ENCODE assay signal across 13 cellular contexts in genomic region chr20:23396961-23397620, GRCh38. TPM values are rescaled to one million over a fixed set of nuclear protein-coding genes. Genes with fewer than 3 reads are reported as not detected.
DNase-seq lines count a peak whose midpoint lies in the region; ATAC-seq and TF ChIP-seq lines count a peak whose summit lies in the region.
"Had no signal": no experiment of that assay in that cellular context is flagged by ENCODE, and none has a peak within 500 bp of the region (broad histone marks: within the 10 kb centered on the region; RNA-seq: fewer than 3 reads in every experiment).

No MANE protein-coding gene starts in this region.

- H3K4me3 Mint-ChIP-seq in CD4-positive, CD25-positive, alpha-beta regulatory T cell: no peak overlapping the region
- no peak overlapping the region for H3K4me3 Mint-ChIP-seq in HFFc6
- peak overlapping the region; percentile 57 for H3K4me3 Mint-ChIP-seq in activated T-helper 17 cell treated with anti-CD3 and anti-CD28 coated beads, Interleukin-2, amount 50 U/mL, for 72 hours
- H3K4me3 Mint-ChIP-seq in Calu3 (ENCODE audit: low read depth, unreplicated experiment): no peak overlapping the region

- no TSS peak for BruUV-seq in Calu3 (replicated peaks; lab: Mats Ljungman, UMichigan)

- TF ChIP-seq POLR2A in suprapubic skin (IDR thresholded peaks at IDR 0.05): no peak

- no peak for ATAC-seq in CD4-positive, CD25-positive, alpha-beta regulatory T cell (ENCODE audit: low read depth in 2 of 2)
- no peak for ATAC-seq in activated T-helper 17 cell treated with anti-CD3 and anti-CD28 coated beads, Interleukin-2, amount 50 U/mL, for 72 hours (replicated peaks)
- ATAC-seq in sciatic nerve: no peak
- ATAC-seq: Panc1 had no signal

- H3K9me3 ChIP-seq in CD4-positive, CD25-positive, alpha-beta regulatory T cell (ENCODE audit: control insufficient read depth in 2 of 2, low read length in 2 of 2): no peaks in the 10 kb centered on the region
- no peaks in the 10 kb centered on the region for H3K9me3 ChIP-seq in suprapubic skin
- H3K9me3 ChIP-seq: sigmoid colon, testis had no signal

- no peak overlapping the region for H3K4me3 ChIP-seq in CD4-positive, CD25-positive, alpha-beta regulatory T cell (ENCODE audit: low read depth, low read length)
- H3K4me3 ChIP-seq in fibroblast of the aortic adventitia (ENCODE audit: low read depth, low read length) (no peak overlapping the region), suprapubic skin (no peak overlapping the region)
- H3K4me3 ChIP-seq: sigmoid colon, testis had no signal

- H3K36me3 ChIP-seq in CD4-positive, CD25-positive, alpha-beta regulatory T cell (ENCODE audit: control insufficient read depth, insufficient read depth, low read length): peaks cover 42% of the 10 kb centered on the region
- peaks cover 31% of the 10 kb centered on the region for H3K36me3 ChIP-seq in suprapubic skin

- no peak for DNase-seq in CD4-positive, CD25-positive, alpha-beta regulatory T cell
- DNase-seq in HFFc6 (no peak), fibroblast of the aortic adventitia (ENCODE audit: low read depth) (peak; percentile 14), suprapubic skin (ENCODE audit: low spot score in 2 of 2) (no peak), sciatic nerve (ENCODE audit: low spot score) (no peak), Calu3 (no peak)
- DNase-seq: sigmoid colon; stimulated activated CD4-positive, alpha-beta T cell treated with anti-CD3 and anti-CD28 coated beads, Interleukin-2, amount 100 ng/mL, for 48 hours; testis had no signal

- H3K27ac Mint-ChIP-seq in CD4-positive, CD25-positive, alpha-beta regulatory T cell: peak overlapping the region in 2 of 3 donors; percentile 12 to 65
- H3K27ac Mint-ChIP-seq in HFFc6: peak overlapping the region; percentile 87; the same call in 1 of the 2 replicates
- H3K27ac Mint-ChIP-seq in activated T-helper 17 cell treated with anti-CD3 and anti-CD28 coated beads, Interleukin-2, amount 50 U/mL, for 72 hours: no peak overlapping the region
- H3K27ac Mint-ChIP-seq in Calu3 (ENCODE audit: unreplicated experiment): no peak overlapping the region

- WGBS in suprapubic skin: 59% methylated on average over 5 of the region's 5 CpGs

- no peak for TF ChIP-seq EP300 in suprapubic skin (IDR thresholded peaks at IDR 0.05)

- no peaks in the 10 kb centered on the region for H3K27me3 Mint-ChIP-seq in CD4-positive, CD25-positive, alpha-beta regulatory T cell
- H3K27me3 Mint-ChIP-seq in HFFc6 (ENCODE audit: insufficient read depth): no peaks in the 10 kb centered on the region; the same call in 1 of the 2 replicates
- H3K27me3 Mint-ChIP-seq in activated T-helper 17 cell treated with anti-CD3 and anti-CD28 coated beads, Interleukin-2, amount 50 U/mL, for 72 hours: no peaks in the 10 kb centered on the region
- H3K27me3 Mint-ChIP-seq in Calu3 (ENCODE audit: unreplicated experiment): no peaks in the 10 kb centered on the region

- H3K9me3 Mint-ChIP-seq in CD4-positive, CD25-positive, alpha-beta regulatory T cell: no peaks in the 10 kb centered on the region
- H3K9me3 Mint-ChIP-seq in HFFc6: no peaks in the 10 kb centered on the region
- no peaks in the 10 kb centered on the region for H3K9me3 Mint-ChIP-seq in activated T-helper 17 cell treated with anti-CD3 and anti-CD28 coated beads, Interleukin-2, amount 50 U/mL, for 72 hours
- no peaks in the 10 kb centered on the region for H3K9me3 Mint-ChIP-seq in Calu3 (ENCODE audit: low read depth, unreplicated experiment)

- intact Hi-C loops in sciatic nerve (cut with DNase I): no loop called here
- intact Hi-C loops in Calu3 (cut with micrococcal nuclease; ENCODE audit: unreplicated experiment): no loop called here

- H3K36me3 Mint-ChIP-seq in CD4-positive, CD25-positive, alpha-beta regulatory T cell: peaks cover 31% of the 10 kb centered on the region
- H3K36me3 Mint-ChIP-seq in HFFc6 (ENCODE audit: low read depth) (peaks cover 26% of the 10 kb centered on the region), Calu3 (ENCODE audit: insufficient read depth, unreplicated experiment) (no peaks in the 10 kb centered on the region)
- peaks cover 88% of the 10 kb centered on the region for H3K36me3 Mint-ChIP-seq in activated T-helper 17 cell treated with anti-CD3 and anti-CD28 coated beads, Interleukin-2, amount 50 U/mL, for 72 hours (ENCODE audit: low read depth)

- no peaks in the 10 kb centered on the region for H3K27me3 ChIP-seq in CD4-positive, CD25-positive, alpha-beta regulatory T cell (ENCODE audit: control insufficient read depth, insufficient read depth, low read length)
- H3K27me3 ChIP-seq in suprapubic skin: no peaks in the 10 kb centered on the region
- H3K27me3 ChIP-seq: sigmoid colon, testis had no signal

- CTCF ChIA-PET in Calu3 (lab: Charles Lee): no interaction called here

- TF ChIP-seq CTCF in HFFc6 (IDR thresholded peaks at IDR 0.05): no peak
- no peak for TF ChIP-seq CTCF in fibroblast of the aortic adventitia (IDR thresholded peaks at IDR 0.05; ENCODE audit: insufficient read depth, low read length)
- no peak for TF ChIP-seq CTCF in suprapubic skin (IDR thresholded peaks at IDR 0.05)
- TF ChIP-seq CTCF in Calu3 (IDR thresholded peaks at IDR 0.05; ENCODE audit: unreplicated experiment): no peak

- no peak overlapping the region for H3K27ac ChIP-seq in CD4-positive, CD25-positive, alpha-beta regulatory T cell (ENCODE audit: insufficient read depth, low read length, poor library complexity, severe bottlenecking)
- H3K27ac ChIP-seq in suprapubic skin: no peak overlapping the region
- H3K27ac ChIP-seq: epithelial cell of prostate, sigmoid colon, testis had no signal

- peaks cover 9% of the 10 kb centered on the region for H3K4me1 ChIP-seq in CD4-positive, CD25-positive, alpha-beta regulatory T cell (ENCODE audit: control insufficient read depth, insufficient read depth, low read length, poor library complexity, severe bottlenecking)
- H3K4me1 ChIP-seq in suprapubic skin: no peaks in the 10 kb centered on the region

- H3K4me1 Mint-ChIP-seq in CD4-positive, CD25-positive, alpha-beta regulatory T cell: peaks cover 4 to 30% (median 18%) of the 10 kb centered on the region in 4 donors
- H3K4me1 Mint-ChIP-seq in HFFc6 (ENCODE audit: low read depth) (peaks cover 41% of the 10 kb centered on the region), Calu3 (ENCODE audit: low read depth, unreplicated experiment) (no peaks in the 10 kb centered on the region)
- H3K4me1 Mint-ChIP-seq in activated T-helper 17 cell treated with anti-CD3 and anti-CD28 coated beads, Interleukin-2, amount 50 U/mL, for 72 hours: peaks cover 22% of the 10 kb centered on the region

RNA-seq across cellular contexts. Expression of gene NAPB, which starts 24.2 kb away (rescaled TPM):
- total RNA-seq in CD4-positive, CD25-positive, alpha-beta regulatory T cell: 10.6 TPM
- 1 to 10 TPM; 3.6 to 4.8 (median 4.2) TPM for polyA plus RNA-seq in CD4-positive, CD25-positive, alpha-beta regulatory T cell
- total RNA-seq in HFFc6 (2021; fragmentation: NEBNext Ultra II Directional; extraction: Animal tissue kit (Norgen Biotek cat#: 25700)): 1 to 10 TPM; 4.1 to 5.9 (median 5.0) TPM
- 10 to 100 TPM; 11.5 to 14.3 TPM for total RNA-seq in activated T-helper 17 cell treated with anti-CD3 and anti-CD28 coated beads, Interleukin-2, amount 50 U/mL, for 72 hours
- total RNA-seq in fibroblast of the aortic adventitia (ENCODE audit: low replicate concordance): 7.4 and 13.6 TPM in 2 replicates
- 10 to 100 TPM in 1 of 4 donors, 1 to 10 TPM in 3; 6.6 to 21.6 (median 8.9) TPM for total RNA-seq in suprapubic skin
- total RNA-seq in sciatic nerve: 18.7 TPM
- 4.6 and 4.8 TPM in 2 replicates for total RNA-seq in Calu3 (2022)

RNA-seq across cellular contexts. Expression of gene GZF1, which starts 35.1 kb away (rescaled TPM):
- total RNA-seq in CD4-positive, CD25-positive, alpha-beta regulatory T cell: 24.8 TPM
- 1 to 10 TPM; 3.1 to 4.1 (median 3.3) TPM for polyA plus RNA-seq in CD4-positive, CD25-positive, alpha-beta regulatory T cell
- 10 to 100 TPM; 10.5 to 15.9 (median 13.6) TPM for total RNA-seq in HFFc6 (2021; fragmentation: NEBNext Ultra II Directional; extraction: Animal tissue kit (Norgen Biotek cat#: 25700))
- total RNA-seq in activated T-helper 17 cell treated with anti-CD3 and anti-CD28 coated beads, Interleukin-2, amount 50 U/mL, for 72 hours: 1 to 10 TPM; 7.5 to 9.6 TPM
- total RNA-seq in fibroblast of the aortic adventitia (ENCODE audit: low replicate concordance) (11.7 and 12.6 TPM in 2 replicates), suprapubic skin (10 to 100 TPM; 11.1 to 19.1 (median 15.2) TPM), sciatic nerve (15.7 TPM), Calu3 (2022) (4.5 and 5.0 TPM in 2 replicates)

RNA-seq across cellular contexts. Expression of gene CSTL1, which starts 42.4 kb away (rescaled TPM):
- total RNA-seq in CD4-positive, CD25-positive, alpha-beta regulatory T cell: not detected
- not detected for polyA plus RNA-seq in CD4-positive, CD25-positive, alpha-beta regulatory T cell
- total RNA-seq in HFFc6 (2021; fragmentation: NEBNext Ultra II Directional; extraction: Animal tissue kit (Norgen Biotek cat#: 25700)): not detected
- not detected for total RNA-seq in activated T-helper 17 cell treated with anti-CD3 and anti-CD28 coated beads, Interleukin-2, amount 50 U/mL, for 72 hours
- total RNA-seq in fibroblast of the aortic adventitia (ENCODE audit: low replicate concordance): not detected in 2 replicates
- not detected for total RNA-seq in suprapubic skin
- total RNA-seq in sciatic nerve: not detected
- total RNA-seq in Calu3 (2022): not detected in 2 replicates
- total RNA-seq: LHCN-M2, sigmoid colon had no signal
- polyA plus RNA-seq: sigmoid colon had no signal

RNA-seq across cellular contexts. Expression of gene NXT1, which starts 46.5 kb away (rescaled TPM):
- total RNA-seq in CD4-positive, CD25-positive, alpha-beta regulatory T cell: 41.5 TPM
- 10 to 100 TPM; 47.1 to 71.5 (median 56.9) TPM for polyA plus RNA-seq in CD4-positive, CD25-positive, alpha-beta regulatory T cell
- total RNA-seq in HFFc6 (2021; fragmentation: NEBNext Ultra II Directional; extraction: Animal tissue kit (Norgen Biotek cat#: 25700)): 10 to 100 TPM; 14.6 to 19.1 (median 15.9) TPM
- total RNA-seq in activated T-helper 17 cell treated with anti-CD3 and anti-CD28 coated beads, Interleukin-2, amount 50 U/mL, for 72 hours: 10 to 100 TPM; 25.0 to 43.7 TPM
- total RNA-seq in fibroblast of the aortic adventitia (ENCODE audit: low replicate concordance) (11.4 and 30.8 TPM in 2 replicates), suprapubic skin (10 to 100 TPM; 18.3 to 64.5 (median 43.9) TPM), sciatic nerve (15.9 TPM), Calu3 (2022) (7.2 and 7.9 TPM in 2 replicates)

RNA-seq across cellular contexts. Expression of gene CST11, which starts 55.6 kb away (rescaled TPM):
- not detected for total RNA-seq in CD4-positive, CD25-positive, alpha-beta regulatory T cell
- polyA plus RNA-seq in CD4-positive, CD25-positive, alpha-beta regulatory T cell: not detected
- not detected for total RNA-seq in HFFc6 (2021; fragmentation: NEBNext Ultra II Directional; extraction: Animal tissue kit (Norgen Biotek cat#: 25700))
- total RNA-seq in activated T-helper 17 cell treated with anti-CD3 and anti-CD28 coated beads, Interleukin-2, amount 50 U/mL, for 72 hours: not detected
- not detected in 2 replicates for total RNA-seq in fibroblast of the aortic adventitia (ENCODE audit: low replicate concordance)
- total RNA-seq in suprapubic skin: not detected
- not detected for total RNA-seq in sciatic nerve
- total RNA-seq in Calu3 (2022): not detected in 2 replicates
- total RNA-seq: LHCN-M2, sigmoid colon, testis had no signal
- polyA plus RNA-seq: sigmoid colon had no signal

Comparison
In these comparisons a context has a peak if more than half of its experiments do, and no peak if none do; other contexts are left out.
1. H3K27ac Mint-ChIP-seq: peak in CD4-positive, CD25-positive, alpha-beta regulatory T cell (2 of 3) and HFFc6 (single experiment); none in activated T-helper 17 cell treated with anti-CD3 and anti-CD28 coated beads, Interleukin-2, amount 50 U/mL, for 72 hours (single experiment) and Calu3 (single experiment).